ENCODE assay signal across 1 cellular context in the genomic region with DNA sequence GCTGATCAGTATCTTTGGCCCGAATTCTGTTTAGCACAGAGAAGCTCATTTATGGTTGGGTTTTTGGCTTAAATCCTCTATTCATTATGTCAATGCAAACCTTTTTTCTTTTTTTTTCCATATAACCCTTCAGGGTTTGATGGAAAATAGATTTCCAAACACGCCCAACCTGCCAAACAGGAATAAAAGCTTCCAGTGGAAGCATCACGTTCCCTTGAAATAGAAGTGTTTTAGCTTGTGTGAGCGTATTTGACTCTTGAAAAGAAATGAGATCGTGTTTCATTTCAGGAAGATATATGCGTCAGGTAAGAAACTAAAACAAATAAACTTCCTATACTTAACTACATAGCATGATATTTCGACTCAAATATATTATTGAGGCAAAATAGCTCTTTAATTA.
TF ChIP-seq lines count a peak whose summit lies in the region.

Gene PIK3C2G (plus strand): TSS at position 246 of the 400 bp plus-strand sequence. CDS start 20,564 bp downstream, outside the sequence.

TF ChIP-seq in WTC11, 78 proteins besides CTCF, POLR2A, EP300 and RAD21:
- TF ChIP-seq, protein P1, sequence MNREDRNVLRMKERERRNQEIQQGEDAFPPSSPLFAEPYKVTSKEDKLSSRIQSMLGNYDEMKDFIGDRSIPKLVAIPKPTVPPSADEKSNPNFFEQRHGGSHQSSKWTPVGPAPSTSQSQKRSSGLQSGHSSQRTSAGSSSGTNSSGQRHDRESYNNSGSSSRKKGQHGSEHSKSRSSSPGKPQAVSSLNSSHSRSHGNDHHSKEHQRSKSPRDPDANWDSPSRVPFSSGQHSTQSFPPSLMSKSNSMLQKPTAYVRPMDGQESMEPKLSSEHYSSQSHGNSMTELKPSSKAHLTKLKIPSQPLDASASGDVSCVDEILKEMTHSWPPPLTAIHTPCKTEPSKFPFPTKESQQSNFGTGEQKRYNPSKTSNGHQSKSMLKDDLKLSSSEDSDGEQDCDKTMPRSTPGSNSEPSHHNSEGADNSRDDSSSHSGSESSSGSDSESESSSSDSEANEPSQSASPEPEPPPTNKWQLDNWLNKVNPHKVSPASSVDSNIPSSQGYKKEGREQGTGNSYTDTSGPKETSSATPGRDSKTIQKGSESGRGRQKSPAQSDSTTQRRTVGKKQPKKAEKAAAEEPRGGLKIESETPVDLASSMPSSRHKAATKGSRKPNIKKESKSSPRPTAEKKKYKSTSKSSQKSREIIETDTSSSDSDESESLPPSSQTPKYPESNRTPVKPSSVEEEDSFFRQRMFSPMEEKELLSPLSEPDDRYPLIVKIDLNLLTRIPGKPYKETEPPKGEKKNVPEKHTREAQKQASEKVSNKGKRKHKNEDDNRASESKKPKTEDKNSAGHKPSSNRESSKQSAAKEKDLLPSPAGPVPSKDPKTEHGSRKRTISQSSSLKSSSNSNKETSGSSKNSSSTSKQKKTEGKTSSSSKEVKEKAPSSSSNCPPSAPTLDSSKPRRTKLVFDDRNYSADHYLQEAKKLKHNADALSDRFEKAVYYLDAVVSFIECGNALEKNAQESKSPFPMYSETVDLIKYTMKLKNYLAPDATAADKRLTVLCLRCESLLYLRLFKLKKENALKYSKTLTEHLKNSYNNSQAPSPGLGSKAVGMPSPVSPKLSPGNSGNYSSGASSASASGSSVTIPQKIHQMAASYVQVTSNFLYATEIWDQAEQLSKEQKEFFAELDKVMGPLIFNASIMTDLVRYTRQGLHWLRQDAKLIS (CRISPR knock-in tag; IDR thresholded peaks at IDR 0.05; ENCODE audit: borderline replicate concordance) = no peak
- TF ChIP-seq CREB1 (CRISPR knock-in tag; IDR thresholded peaks at IDR 0.05) = no peak
- no peak for TF ChIP-seq OVOL2 (CRISPR knock-in tag; IDR thresholded peaks at IDR 0.05; ENCODE audit: borderline replicate concordance)
- TF ChIP-seq SMAD4 (CRISPR knock-in tag; IDR thresholded peaks at IDR 0.05) = no peak
- TF ChIP-seq RORB (CRISPR knock-in tag; IDR thresholded peaks at IDR 0.05) = no peak
- TF ChIP-seq JUN (CRISPR knock-in tag; IDR thresholded peaks at IDR 0.05) = no peak
- TF ChIP-seq E2F5 (CRISPR knock-in tag; IDR thresholded peaks at IDR 0.05) = no peak
- no peak for TF ChIP-seq PRRX2 (CRISPR knock-in tag; IDR thresholded peaks at IDR 0.05)
- TF ChIP-seq NFE2L1 (CRISPR knock-in tag; IDR thresholded peaks at IDR 0.05) = no peak
TF ChIP-seq in WTC11: peak in this region for 0.
